ENCODE assay signal across 9 cellular contexts in the genomic region with DNA sequence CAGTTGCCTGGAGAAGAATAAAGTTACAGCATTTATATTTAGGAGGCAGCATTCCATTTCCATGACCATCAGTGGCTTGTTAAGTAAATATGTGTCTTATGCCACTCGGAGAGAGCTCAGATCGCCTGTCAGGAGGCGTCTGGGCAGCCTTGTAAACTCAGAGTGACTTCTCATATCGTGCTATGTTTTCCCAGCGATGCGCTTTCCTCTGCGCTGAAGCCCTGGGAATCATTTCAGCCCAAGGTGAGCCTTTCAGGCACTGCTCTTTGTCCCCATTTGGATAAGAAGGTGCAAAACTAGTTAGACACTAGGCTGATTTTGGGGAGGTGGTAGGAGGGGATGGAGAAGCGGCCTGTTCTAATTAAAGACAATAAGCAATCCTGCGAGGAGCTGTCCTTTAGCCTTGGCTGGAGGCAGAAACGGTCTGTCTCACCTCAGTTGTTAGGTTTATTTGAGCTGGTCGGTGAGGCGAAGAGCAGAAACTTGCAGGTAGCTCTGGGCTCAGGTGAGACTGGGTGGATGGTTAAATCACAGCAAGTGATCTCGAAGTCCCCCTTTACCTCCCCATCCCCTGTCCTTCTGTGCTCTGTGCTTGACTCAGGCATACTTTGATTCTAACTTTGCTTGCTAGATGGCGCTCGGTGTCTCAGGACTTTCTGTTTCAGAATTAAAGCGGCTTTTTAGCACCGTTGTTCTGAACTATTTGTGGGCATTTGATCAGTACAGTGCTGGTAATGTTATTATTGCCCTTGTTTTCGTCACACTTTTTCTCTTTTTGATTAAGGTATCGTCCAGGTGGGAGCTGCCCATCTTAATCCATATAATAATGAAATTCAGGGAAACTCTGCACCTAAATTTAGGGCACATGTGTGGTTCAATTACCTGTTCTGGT. TPM values are rescaled to one million over a fixed set of nuclear protein-coding genes. Genes with fewer than 3 reads are reported as not detected.
DNase-seq lines count a peak whose midpoint lies in the region; ATAC-seq and TF ChIP-seq lines count a peak whose summit lies in the region.
"Had no signal": no experiment of that assay in that cellular context is flagged by ENCODE, and none has a peak within 500 bp of the region (broad histone marks: within the 10 kb centered on the region; RNA-seq: fewer than 3 reads in every experiment).

No MANE protein-coding gene starts in this region.

- H2BK120ac ChIP-seq in mesendoderm (ENCODE audit: low read depth, low read length) = no peak overlapping the region

- H3K23ac ChIP-seq in mesendoderm (ENCODE audit: low read length) = no peak overlapping the region

- no peak overlapping the region for H2AK5ac ChIP-seq in mesendoderm (ENCODE audit: low read length)

- no peak overlapping the region for H2BK5ac ChIP-seq in mesendoderm (ENCODE audit: low read length)

- no peak overlapping the region for H3K18ac ChIP-seq in mesendoderm (ENCODE audit: low read length)

- no peak overlapping the region for H4K8ac ChIP-seq in mesendoderm (ENCODE audit: low read depth, low read length)

- TF ChIP-seq CTCF in glutamatergic neuron (IDR thresholded peaks at IDR 0.05; ENCODE audit: partially characterized antibody, unreplicated experiment) = no peak

- no peak overlapping the region for H4K5ac ChIP-seq in mesendoderm (ENCODE audit: low read length)

- ATAC-seq in GM19023 (IDR thresholded peaks at IDR 0.05; ENCODE audit: unreplicated experiment) (peak; percentile 84), HG03196 (IDR thresholded peaks at IDR 0.05; ENCODE audit: unreplicated experiment) (peak; percentile 72)

- no peaks in the 10 kb centered on the region for H3K79me2 ChIP-seq in mesendoderm (ENCODE audit: control insufficient read depth, insufficient read depth, low read length)

- no peak overlapping the region for H3K27ac ChIP-seq in mesendoderm (ENCODE audit: low read depth, low read length)

- H3K56ac ChIP-seq in mesendoderm (ENCODE audit: low read length) = no peak overlapping the region

- WGBS in mesendoderm (ENCODE audit: extremely low coverage, insufficient coverage, low lambda C conversion rate) = no CpG with 5 or more reads among the region's 19 CpGs

- H3K27me3 ChIP-seq in mesendoderm (ENCODE audit: insufficient read depth, low read length, poor library complexity) = peaks cover 67% of the 10 kb centered on the region

- H3K4me3 Mint-ChIP-seq in glutamatergic neuron (ENCODE audit: unreplicated experiment) = no peak overlapping the region
- H3K4me3 Mint-ChIP-seq: activated naive CD4-positive, alpha-beta T cell treated with anti-CD3 and anti-CD28 coated beads, Interleukin-2, amount 50 U/mL, for 24 hours had no signal

- H3K9me3 Mint-ChIP-seq in glutamatergic neuron (ENCODE audit: unreplicated experiment) = peaks cover 12% of the 10 kb centered on the region

- no peaks in the 10 kb centered on the region for H3K79me1 ChIP-seq in mesendoderm (ENCODE audit: low read length)

- no peak overlapping the region for H3K9ac ChIP-seq in mesendoderm (ENCODE audit: low read length)

- H3K4me3 ChIP-seq in mesendoderm (ENCODE audit: low read length) = no peak overlapping the region

- H2BK15ac ChIP-seq in mesendoderm (replicated peaks; ENCODE audit: low read depth) = no peak overlapping the region

- peak overlapping the region; percentile 43 for H3K4me2 ChIP-seq in mesendoderm (ENCODE audit: low read length)

- H3K27me3 Mint-ChIP-seq in glutamatergic neuron (ENCODE audit: unreplicated experiment) = peaks cover 52% of the 10 kb centered on the region

- H3K27ac Mint-ChIP-seq in glutamatergic neuron (ENCODE audit: unreplicated experiment) = no peak overlapping the region
- H3K27ac Mint-ChIP-seq: activated naive CD4-positive, alpha-beta T cell treated with anti-CD3 and anti-CD28 coated beads, Interleukin-2, amount 50 U/mL, for 24 hours had no signal

- no peaks in the 10 kb centered on the region for H3K4me1 ChIP-seq in mesendoderm (ENCODE audit: control insufficient read depth, low read depth, low read length)

- no peaks in the 10 kb centered on the region for H3K36me3 Mint-ChIP-seq in glutamatergic neuron (ENCODE audit: unreplicated experiment)

- no peak overlapping the region for H3K4ac ChIP-seq in mesendoderm (ENCODE audit: low read depth, low read length)

- H3K4me1 Mint-ChIP-seq in glutamatergic neuron (ENCODE audit: low read depth, unreplicated experiment) = peaks cover 3% of the 10 kb centered on the region

- H3K36me3 ChIP-seq in mesendoderm (ENCODE audit: control insufficient read depth, insufficient read depth, low read length) = no peaks in the 10 kb centered on the region

- DNase-seq in DMS53 treated with DMSO at 0.1 percent for 48 hours (lab: John Stamatoyannopoulos, UW; ENCODE audit: unreplicated experiment) (peak; percentile 46), OCI-M1 (lab: John Stamatoyannopoulos, UW) (peak; percentile 77), ecto neural progenitor cell (ENCODE audit: low spot score) (peak; percentile 60), mesendoderm (peak; percentile 93), glutamatergic neuron (no peak), inferior parietal cortex (ENCODE audit: extremely low spot score) (no peak)

RNA-seq across cellular contexts. Expression of gene NR2F1, which starts 24.6 kb away (rescaled TPM):
- polyA plus RNA-seq in mesendoderm (2013, experiment 1 of 2) = not detected
- not detected for polyA plus RNA-seq in mesendoderm (2013, experiment 2 of 2)
- total RNA-seq in glutamatergic neuron (ENCODE audit: unreplicated experiment) = 0.37 TPM

RNA-seq across cellular contexts. Expression of gene NR2F1-AS1, which starts 26.6 kb away (rescaled TPM):
- polyA plus RNA-seq in mesendoderm (2013, experiment 1 of 2) = 0.53 TPM
- 0.66 TPM for polyA plus RNA-seq in mesendoderm (2013, experiment 2 of 2)
- total RNA-seq in glutamatergic neuron (ENCODE audit: unreplicated experiment) = 0.39 TPM

Comparison
In these comparisons a context has a peak if more than half of its experiments do, and no peak if none do; other contexts are left out.
1. DNase-seq: peak in DMS53 treated with DMSO at 0.1 percent for 48 hours (single experiment), OCI-M1 (single experiment), ecto neural progenitor cell (single experiment) and mesendoderm (single experiment); none in glutamatergic neuron (single experiment) and inferior parietal cortex (single experiment).